ENCODE assay signal across 21 cellular contexts in genomic region chr4:154009795-154010194, GRCh38.
DNase-seq lines count a peak whose midpoint lies in the region; ATAC-seq and TF ChIP-seq lines count a peak whose summit lies in the region.
"Had no signal": no experiment of that assay in that cellular context is flagged by ENCODE, and none has a peak within 500 bp of the region (broad histone marks: within the 10 kb centered on the region; RNA-seq: fewer than 3 reads in every experiment).

No MANE protein-coding gene starts in this region.

- H3K4me3 ChIP-seq in adipocyte (ENCODE audit: low read length) (peak overlapping the region; percentile 36), esophagus squamous epithelium (no peak overlapping the region), prostate gland (no peak overlapping the region), subcutaneous abdominal adipose tissue (ENCODE audit: low read depth in 1 of 5, low read length in 5 of 5) (no peak overlapping the region)
- H3K4me3 ChIP-seq: Peyer's patch had no signal

- WGBS in esophagus squamous epithelium, 2 donors: 42 to 55% methylated on average over 6 of the region's 6 CpGs
- 27% methylated on average over 6 of the region's 6 CpGs for WGBS in prostate gland

- peak overlapping the region; percentile 70 for H3K9ac ChIP-seq in adipocyte (ENCODE audit: low read length)
- H3K9ac ChIP-seq in subcutaneous abdominal adipose tissue (ENCODE audit: low read length in 5 of 5): no peak overlapping the region

- H3K27ac ChIP-seq in esophagus squamous epithelium: peak overlapping the region in 3 of 4 donors; percentile 55 to 70 (median 67)
- H3K27ac ChIP-seq in prostate gland: peak overlapping the region; percentile 27 to 60
- H3K27ac ChIP-seq in subcutaneous abdominal adipose tissue (ENCODE audit: low read depth, low read length): peak overlapping the region; percentile 59
- H3K27ac ChIP-seq in foreskin keratinocyte: no peak overlapping the region

- H3K9me3 ChIP-seq in adipocyte (ENCODE audit: control insufficient read depth, low read length) (no peaks in the 10 kb centered on the region), esophagus squamous epithelium (no peaks in the 10 kb centered on the region), prostate gland (no peaks in the 10 kb centered on the region), subcutaneous abdominal adipose tissue (ENCODE audit: control insufficient read depth in 5 of 5, low read length in 5 of 5) (no peaks in the 10 kb centered on the region)
- H3K9me3 ChIP-seq: BE2C, Peyer's patch had no signal

- DNase-seq in adipocyte (ENCODE audit: low read depth) (no peak), esophagus squamous epithelium (lab: John Stamatoyannopoulos, UW) (no peak), prostate gland (ENCODE audit: low spot score) (no peak), NCI-H1092 treated with DMSO at 0.1 percent for 48 hours (lab: John Stamatoyannopoulos, UW) (no peak), DMS53 (lab: John Stamatoyannopoulos, UW) (no peak), foreskin keratinocyte (no peak)
- DNase-seq: BE2C; CD4-positive, CD25-positive, alpha-beta regulatory T cell; COR-L47; DMS 273 treated with DMSO at 0.1 percent for 48 hours; H7; HFFc6; Karpas-422; MM.1S; NCI-H1092; NCI-H146; NCI-H2029 treated with DMSO at 0.1 percent for 48 hours; NCI-H2171 treated with DMSO at 0.1 percent for 48 hours; Peyer's patch had no signal

- no peaks in the 10 kb centered on the region for H3K27me3 ChIP-seq in adipocyte (replicated peaks; ENCODE audit: control insufficient read depth, insufficient read depth, low read length)
- no peaks in the 10 kb centered on the region for H3K27me3 ChIP-seq in esophagus squamous epithelium
- no peaks in the 10 kb centered on the region for H3K27me3 ChIP-seq in prostate gland (replicated peaks; ENCODE audit: insufficient read depth)
- H3K27me3 ChIP-seq in subcutaneous abdominal adipose tissue (ENCODE audit: control insufficient read depth in 5 of 5, insufficient read depth in 4 of 5, low read length in 5 of 5): no peaks in the 10 kb centered on the region
- no peaks in the 10 kb centered on the region for H3K27me3 ChIP-seq in foreskin keratinocyte
- H3K27me3 ChIP-seq: BE2C, Peyer's patch had no signal

- intact Hi-C loops in esophagus squamous epithelium (cut with DNase I): no loop called here
- intact Hi-C loops in prostate gland (cut with DNase I): no loop called here

- no peak for ATAC-seq in GM19351 (IDR thresholded peaks at IDR 0.05; ENCODE audit: unreplicated experiment)
- ATAC-seq in foreskin keratinocyte: no peak

- H3K36me3 ChIP-seq in adipocyte (ENCODE audit: control insufficient read depth, insufficient read depth, low read length, severe bottlenecking) (no peaks in the 10 kb centered on the region), esophagus squamous epithelium (no peaks in the 10 kb centered on the region), prostate gland (no peaks in the 10 kb centered on the region), subcutaneous abdominal adipose tissue (ENCODE audit: control insufficient read depth in 5 of 5, insufficient read depth in 5 of 5, low read length in 5 of 5) (no peaks in the 10 kb centered on the region)
- H3K36me3 ChIP-seq: BE2C, Peyer's patch had no signal

- TF ChIP-seq POLR2A in esophagus squamous epithelium (IDR thresholded peaks at IDR 0.05) (no peak), prostate gland (IDR thresholded peaks at IDR 0.05) (no peak)

- no peak for TF ChIP-seq CTCF in esophagus squamous epithelium (IDR thresholded peaks at IDR 0.05)
- TF ChIP-seq CTCF in prostate gland (IDR thresholded peaks at IDR 0.05): no peak
- TF ChIP-seq CTCF in foreskin keratinocyte (conservative IDR thresholded peaks at IDR 0.05): no peak

- H3K4me1 ChIP-seq in adipocyte (ENCODE audit: control insufficient read depth, insufficient read depth, low read length) (peaks cover 54% of the 10 kb centered on the region), esophagus squamous epithelium (peaks cover 0 to 17% (median 0%) of the 10 kb centered on the region in 3 donors), prostate gland (replicated peaks) (no peaks in the 10 kb centered on the region), subcutaneous abdominal adipose tissue (ENCODE audit: control insufficient read depth in 5 of 5, insufficient read depth in 5 of 5, low read length in 5 of 5) (peaks cover 2 to 42% (median 37%) of the 10 kb centered on the region in 5 donors), foreskin keratinocyte (no peaks in the 10 kb centered on the region)
- H3K4me1 ChIP-seq: BE2C, Peyer's patch had no signal
